ENCODE assay signal across 8 cellular contexts in genomic region chr9:97985058-97985861, GRCh38. TPM values are rescaled to one million over a fixed set of nuclear protein-coding genes. Genes with fewer than 3 reads are reported as not detected.
DNase-seq lines count a peak whose midpoint lies in the region; ATAC-seq and TF ChIP-seq lines count a peak whose summit lies in the region.

No MANE protein-coding gene starts in this region.

- peak overlapping the region; percentile 78 for H3K27ac Mint-ChIP-seq in MCF 10A (ENCODE audit: low read depth, unreplicated experiment)
- peak overlapping the region; percentile 96 for H3K27ac Mint-ChIP-seq in stimulated activated effector memory CD8-positive, alpha-beta T cell treated with anti-CD3 and anti-CD28 coated beads, Interleukin-12 subunit alpha, Interleukin-12 subunit beta, amount 100 ng/mL, for 72 hours

- DNase-seq in ELF-1 (ENCODE audit: low read depth, low spot score) = peak; percentile 58
- peak; percentile 26 for DNase-seq in HEK293T (ENCODE audit: extremely low spot score)
- peak; percentile 60 for DNase-seq in RPMI8226
- DNase-seq in MCF 10A (ENCODE audit: unreplicated experiment) = peak; percentile 50
- DNase-seq in right lobe of liver = peak in 2 of 3 donors; percentile 35 to 55
- DNase-seq in stimulated activated effector memory CD8-positive, alpha-beta T cell treated with anti-CD3 and anti-CD28 coated beads, Interleukin-12 subunit alpha, Interleukin-12 subunit beta, amount 100 ng/mL, for 72 hours (ENCODE audit: low spot score in 2 of 2) = no peak
- no peak for DNase-seq in ureter (ENCODE audit: low spot score)
- DNase-seq in GF-D8 (lab: John Stamatoyannopoulos, UW) = no peak

- CTCF ChIA-PET in HEK293T (lab: Yijun Ruan, JAX) (no interaction called here), MCF 10A (lab: Yijun Ruan, JAX) (interaction anchor here (0.6 to 1.9 kb wide), 4 partner anchors 26 to 71 kb away, joined by 3 to 8 read pairs (median 3); no protein-coding TSS in a partner anchor)

- POLR2A ChIA-PET in HEK293T (lab: Yijun Ruan, JAX) = interaction anchor here (1.1 kb wide), 1 partner anchor 71 kb away, joined by 3 read pairs; no protein-coding TSS in a partner anchor
- POLR2A ChIA-PET in MCF 10A (lab: Yijun Ruan, JAX) = interaction anchor here (0.8 to 9.5 kb wide), 7 partner anchors 9 to 352 kb away, joined by 3 to 91 read pairs (median 8); partner anchors contain the start of genes NANS, NCBP1, TRMO and TSTD2

- H3K36me3 Mint-ChIP-seq in MCF 10A (ENCODE audit: insufficient read depth, unreplicated experiment) = peaks cover under 1% of the 10 kb centered on the region
- peaks cover 46% of the 10 kb centered on the region for H3K36me3 Mint-ChIP-seq in stimulated activated effector memory CD8-positive, alpha-beta T cell treated with anti-CD3 and anti-CD28 coated beads, Interleukin-12 subunit alpha, Interleukin-12 subunit beta, amount 100 ng/mL, for 72 hours

- TSS peak; percentile 17 for BruUV-seq in MCF 10A (replicated peaks; lab: Mats Ljungman, UMichigan)

- ATAC-seq in right lobe of liver = no peak
- peak; percentile 9 for ATAC-seq in stimulated activated effector memory CD8-positive, alpha-beta T cell treated with anti-CD3 and anti-CD28 coated beads, Interleukin-12 subunit alpha, Interleukin-12 subunit beta, amount 100 ng/mL, for 72 hours

- no peaks in the 10 kb centered on the region for H3K9me3 Mint-ChIP-seq in MCF 10A (ENCODE audit: unreplicated experiment)
- H3K9me3 Mint-ChIP-seq in stimulated activated effector memory CD8-positive, alpha-beta T cell treated with anti-CD3 and anti-CD28 coated beads, Interleukin-12 subunit alpha, Interleukin-12 subunit beta, amount 100 ng/mL, for 72 hours = no peaks in the 10 kb centered on the region

- H3K36me3 ChIP-seq in right lobe of liver = no peaks in the 10 kb centered on the region

- H3K4me3 Mint-ChIP-seq in MCF 10A (ENCODE audit: unreplicated experiment) = peak overlapping the region; percentile 79
- H3K4me3 Mint-ChIP-seq in stimulated activated effector memory CD8-positive, alpha-beta T cell treated with anti-CD3 and anti-CD28 coated beads, Interleukin-12 subunit alpha, Interleukin-12 subunit beta, amount 100 ng/mL, for 72 hours = peak overlapping the region; percentile 73

- no peaks in the 10 kb centered on the region for H3K9me3 ChIP-seq in right lobe of liver

- WGBS in right lobe of liver (ENCODE audit: insufficient coverage, low coverage, low lambda C conversion rate, missing lambda C conversion rate) = 38% methylated on average over 12 of the region's 59 CpGs

- no peaks in the 10 kb centered on the region for H3K27me3 Mint-ChIP-seq in MCF 10A (ENCODE audit: insufficient read depth, unreplicated experiment)

- H3K27ac ChIP-seq in right lobe of liver = peak overlapping the region; percentile 95 to 97 (median 96)

- no peaks in the 10 kb centered on the region for H3K27me3 ChIP-seq in right lobe of liver

- H3K4me3 ChIP-seq in right lobe of liver = peak overlapping the region; percentile 84 to 94 (median 84)

- peaks cover 0 to 5% (median 2%) of the 10 kb centered on the region in 4 donors for H3K4me1 ChIP-seq in right lobe of liver

- H3K4me1 Mint-ChIP-seq in MCF 10A (ENCODE audit: insufficient read depth, unreplicated experiment) = peaks cover 45% of the 10 kb centered on the region
- peaks cover 58% of the 10 kb centered on the region for H3K4me1 Mint-ChIP-seq in stimulated activated effector memory CD8-positive, alpha-beta T cell treated with anti-CD3 and anti-CD28 coated beads, Interleukin-12 subunit alpha, Interleukin-12 subunit beta, amount 100 ng/mL, for 72 hours

- no peak for TF ChIP-seq POLR2A in right lobe of liver (IDR thresholded peaks at IDR 0.05)

- TF ChIP-seq CTCF in MCF 10A (IDR thresholded peaks at IDR 0.05; ENCODE audit: unreplicated experiment) = no peak
- no peak for TF ChIP-seq CTCF in right lobe of liver (IDR thresholded peaks at IDR 0.05)

- intact Hi-C loops in MCF 10A (cut with micrococcal nuclease) = no loop called here
- intact Hi-C loops in right lobe of liver (cut with DNase I) = no loop called here

TF ChIP-seq in HEK293T, 16 proteins besides CTCF, POLR2A, EP300 and RAD21:
- TF ChIP-seq NFRKB (IDR thresholded peaks at IDR 0.05) = no peak
- peak; percentile 95 for TF ChIP-seq L3MBTL2 (conservative IDR thresholded peaks at IDR 0.05)
- no peak for TF ChIP-seq ELF4 (IDR thresholded peaks at IDR 0.05)
- no peak for TF ChIP-seq HDGF (IDR thresholded peaks at IDR 0.05; ENCODE audit: borderline replicate concordance)

RNA-seq across cellular contexts. Expression of gene ANP32B, which starts 2.1 kb away (rescaled TPM):
- 218 and 245 TPM in 2 replicates for total RNA-seq in MCF 10A (2022)
- total RNA-seq in right lobe of liver = 10 to 100 TPM in 5 of 6 experiments, 1 to 10 TPM in 1; 8.2 to 38.0 (median 30.6) TPM
- total RNA-seq in ureter = 136 TPM

RNA-seq across cellular contexts. Expression of gene HEMGN, which starts 47.3 kb away (rescaled TPM):
- not detected in 2 replicates for total RNA-seq in MCF 10A (2022)
- total RNA-seq in right lobe of liver = 1 to 10 TPM in 2 of 6 experiments, under 1 TPM in 1, not detected in 3; 0.09 to 2.9 (median 1.0) TPM
- total RNA-seq in ureter = not detected

Comparison
In these comparisons a context has a peak if more than half of its experiments do, and no peak if none do; other contexts are left out.
1. DNase-seq: peak in ELF-1 (single experiment), HEK293T (single experiment), RPMI8226 (single experiment), MCF 10A (single experiment) and right lobe of liver (2 of 3); none in stimulated activated effector memory CD8-positive, alpha-beta T cell treated with anti-CD3 and anti-CD28 coated beads, Interleukin-12 subunit alpha, Interleukin-12 subunit beta, amount 100 ng/mL, for 72 hours (0 of 2), ureter (single experiment) and GF-D8 (single experiment).